1 cellular context compared by ENCODE assay signal in genomic region chr10:104809288-104810090, GRCh38.
TF ChIP-seq lines count a peak whose summit lies in the region.

No MANE protein-coding gene starts in this region.

TF ChIP-seq in GM23338, 12 proteins besides CTCF, POLR2A, EP300 and RAD21 (continued from another document):
- TF ChIP-seq ZNF462 (CRISPR knock-in tag; IDR thresholded peaks at IDR 0.05) (no peak), EZH2phosphoT487 (IDR thresholded peaks at IDR 0.05; ENCODE audit: unreplicated experiment) (no peak), REST (IDR thresholded peaks at IDR 0.05; ENCODE audit: unreplicated experiment) (no peak), JUNB (IDR thresholded peaks at IDR 0.05; ENCODE audit: unreplicated experiment) (no peak), ETS1 (IDR thresholded peaks at IDR 0.05) (peak; percentile 42; the same call in 1 of the 2 replicates), POLR2AphosphoS5 (IDR thresholded peaks at IDR 0.05; ENCODE audit: low read depth) (no peak), NANOG (IDR thresholded peaks at IDR 0.05; ENCODE audit: borderline replicate concordance) (0 out of 2 replicates have a peak, but pooled peaks have one; percentile 29), ZNF114 (CRISPR knock-in tag; IDR thresholded peaks at IDR 0.05) (no peak), STAT1 (IDR thresholded peaks at IDR 0.05; ENCODE audit: unreplicated experiment) (no peak), EZH2 (IDR thresholded peaks at IDR 0.05; ENCODE audit: low read depth, unreplicated experiment) (no peak)
